In genomic region chr2:187442778-187443177, GRCh38 we compare ENCODE assay signal across 18 cellular contexts. TPM values are rescaled to one million over a fixed set of nuclear protein-coding genes. Genes with fewer than 3 reads are reported as not detected.
DNase-seq lines count a peak whose midpoint lies in the region; ATAC-seq and TF ChIP-seq lines count a peak whose summit lies in the region.
"Had no signal": no experiment of that assay in that cellular context is flagged by ENCODE, and none has a peak within 500 bp of the region (broad histone marks: within the 10 kb centered on the region; RNA-seq: fewer than 3 reads in every experiment).

No MANE protein-coding gene starts in this region.

- H3K9me3 ChIP-seq in HCT116 (ENCODE audit: control insufficient read depth in 1 of 2, insufficient read depth in 1 of 2, low read depth in 1 of 2, low read length in 2 of 2) (no peaks in the 10 kb centered on the region), upper lobe of left lung (no peaks in the 10 kb centered on the region)
- H3K9me3 ChIP-seq: Caco-2, SK-N-SH had no signal

- WGBS in upper lobe of left lung, 2 donors: 33 to 41% methylated on average over 2 of the region's 2 CpGs

- H3K9ac ChIP-seq in HCT116 (ENCODE audit: low read length): no peak overlapping the region
- H3K9ac ChIP-seq in KMS-11: no peak overlapping the region
- H3K9ac ChIP-seq: SK-N-SH had no signal

- ATAC-seq in HCT116 (no peak), upper lobe of left lung (ENCODE audit: low FRiP score in 2 of 2) (no peak), GM18870 (IDR thresholded peaks at IDR 0.05; ENCODE audit: unreplicated experiment) (no peak)
- ATAC-seq: CD8-positive, alpha-beta T cell had no signal

- no peaks in the 10 kb centered on the region for H3K79me2 ChIP-seq in HCT116 (ENCODE audit: insufficient read depth, low read length)
- no peaks in the 10 kb centered on the region for H3K79me2 ChIP-seq in KMS-11 (ENCODE audit: insufficient read depth, low read depth)

- no peak for TF ChIP-seq EP300 in upper lobe of left lung (IDR thresholded peaks at IDR 0.05)

- H3K27ac ChIP-seq in HCT116 (ENCODE audit: low read depth, low read length) (no peak overlapping the region), KMS-11 (no peak overlapping the region), coronary artery (no peak overlapping the region), upper lobe of left lung (peak overlapping the region in 1 of 4 donors; percentile 77)
- H3K27ac ChIP-seq: HL-60 had no signal

- H3K9me2 ChIP-seq in HCT116 (ENCODE audit: insufficient read depth): no peaks in the 10 kb centered on the region

- TF ChIP-seq CTCF in HCT116 (IDR thresholded peaks at IDR 0.05 in 2 of 3, conservative IDR thresholded peaks at IDR 0.05 in 1 of 3; ENCODE audit: borderline replicate concordance in 1 of 3, insufficient read depth in 1 of 3, low read depth in 2 of 3, low read length in 2 of 3) (no peak), KMS-11 (conservative IDR thresholded peaks at IDR 0.05; ENCODE audit: low read depth, low read length) (0 out of 2 replicates have a peak, but pooled peaks have one; percentile 1), coronary artery (IDR thresholded peaks at IDR 0.05) (no peak), upper lobe of left lung (IDR thresholded peaks at IDR 0.05) (no peak)

- no peak for TF ChIP-seq POLR2A in HCT116 (IDR thresholded peaks at IDR 0.05; ENCODE audit: borderline replicate concordance, extremely low read depth, insufficient read depth, insufficient read length)
- TF ChIP-seq POLR2A in upper lobe of left lung (IDR thresholded peaks at IDR 0.05): no peak

- BruUV-seq in HCT116 (replicated peaks; lab: Mats Ljungman, UMichigan): no TSS peak

- no peaks in the 10 kb centered on the region for H3K4me1 ChIP-seq in HCT116 (ENCODE audit: control insufficient read depth in 1 of 2, insufficient read depth in 2 of 2, low read length in 2 of 2)
- peaks cover 3% of the 10 kb centered on the region for H3K4me1 ChIP-seq in KMS-11 (ENCODE audit: low read depth, poor library complexity, severe bottlenecking)
- H3K4me1 ChIP-seq in upper lobe of left lung: no peaks in the 10 kb centered on the region
- H3K4me1 ChIP-seq: Caco-2 had no signal

- H2AFZ ChIP-seq in HCT116 (ENCODE audit: low read depth, low read length, poor library complexity, severe bottlenecking): peak overlapping the region; percentile 70
- H2AFZ ChIP-seq in KMS-11 (ENCODE audit: low read depth): no peak overlapping the region

- POLR2A ChIA-PET in HCT116 (lab: Charles Lee): no interaction called here

- H3K27me3 ChIP-seq in HCT116 (ENCODE audit: insufficient read depth, low read length) (no peaks in the 10 kb centered on the region), KMS-11 (ENCODE audit: insufficient read depth, low read depth) (no peaks in the 10 kb centered on the region), upper lobe of left lung (no peaks in the 10 kb centered on the region)

- intact Hi-C loops in HCT116 (cut with micrococcal nuclease): no loop called here

- RAD21 ChIA-PET in HCT116 (lab: Charles Lee; ENCODE audit: low non-redundant PET in 1 of 2, low total read pairs in 2 of 2, uncharacterized antibody in 2 of 2, unreplicated experiment in 2 of 2): no interaction called here

- H3K4me3 ChIP-seq in HCT116 (replicated peaks in 1 of 2; ENCODE audit: low read depth in 1 of 2, low read length in 2 of 2): no peak overlapping the region
- H3K4me3 ChIP-seq in KMS-11 (IDR thresholded peaks at IDR 0.05; ENCODE audit: insufficient read depth, low read depth, low read length): no peak overlapping the region
- peak overlapping the region; percentile 26 for H3K4me3 ChIP-seq in coronary artery
- H3K4me3 ChIP-seq in upper lobe of left lung: peak overlapping the region in 3 of 4 donors; percentile 32 to 43 (median 41)
- H3K4me3 ChIP-seq: GM12878 had no signal

- H4K20me1 ChIP-seq in HCT116 (ENCODE audit: insufficient read depth): no peaks in the 10 kb centered on the region
- no peaks in the 10 kb centered on the region for H4K20me1 ChIP-seq in KMS-11 (ENCODE audit: insufficient read depth)

- H3K36me3 ChIP-seq in HCT116 (ENCODE audit: control insufficient read depth in 1 of 2, insufficient read depth in 2 of 2, low read length in 2 of 2) (no peaks in the 10 kb centered on the region), KMS-11 (ENCODE audit: insufficient read depth) (no peaks in the 10 kb centered on the region), upper lobe of left lung (no peaks in the 10 kb centered on the region)

- CTCF ChIA-PET in HCT116 (lab: Charles Lee): interaction anchor here (0.8 to 1.8 kb wide), 2 partner anchors 25 to 580 kb away, joined by 3 to 9 read pairs; no protein-coding TSS in a partner anchor

- TF ChIP-seq RAD21 in HCT116 (IDR thresholded peaks at IDR 0.05; ENCODE audit: low read depth): no peak

- DNase-seq in HCT116 (ENCODE audit: low read depth, low spot score) (no peak), coronary artery (ENCODE audit: low spot score) (no peak), upper lobe of left lung (no peak), NCI-H1092 treated with DMSO at 0.1 percent for 48 hours (lab: John Stamatoyannopoulos, UW) (no peak), GF-D8 (lab: John Stamatoyannopoulos, UW) (no peak)
- DNase-seq: C1 segment of cervical spinal cord; Caco-2; CD8-positive, alpha-beta T cell; MV-4-11; NCI-H1105 treated with DMSO at 0.1 percent for 48 hours; NCI-H2029; NCI-H446 treated with DMSO at 0.1 percent for 48 hours; NCI-H526 treated with DMSO at 0.1 percent for 48 hours; SK-N-SH had no signal

- H3K4me2 ChIP-seq in HCT116 (ENCODE audit: low read length): no peak overlapping the region
- H3K4me2 ChIP-seq in KMS-11: no peak overlapping the region
- H3K4me2 ChIP-seq: SK-N-SH had no signal

TF ChIP-seq in HCT116, 20 proteins besides CTCF, POLR2A, EP300 and RAD21:
- no peak for TF ChIP-seq EZH2 (IDR thresholded peaks at IDR 0.05)
- TF ChIP-seq, protein P1, sequence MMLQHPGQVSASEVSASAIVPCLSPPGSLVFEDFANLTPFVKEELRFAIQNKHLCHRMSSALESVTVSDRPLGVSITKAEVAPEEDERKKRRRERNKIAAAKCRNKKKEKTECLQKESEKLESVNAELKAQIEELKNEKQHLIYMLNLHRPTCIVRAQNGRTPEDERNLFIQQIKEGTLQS (IDR thresholded peaks at IDR 0.05): no peak

RNA-seq across cellular contexts. Expression of gene CALCRL, which starts 5.3 kb away (rescaled TPM):
- total RNA-seq in HCT116 (2021; ENCODE audit: unreplicated experiment) (2.3 TPM), upper lobe of left lung (100 to 1,000 TPM in 2 of 6 donors, 10 to 100 TPM in 4; 30.4 to 118 (median 77.4) TPM)
- polyA plus RNA-seq in HCT116 (2012): 0.16 and 0.87 TPM in 2 replicates
- total RNA-seq: Caco-2 had no signal

Comparison
In these comparisons a context has a peak if more than half of its experiments do, and no peak if none do; other contexts are left out.
1. H3K4me3 ChIP-seq: peak in coronary artery (single experiment) and upper lobe of left lung (3 of 4); none in HCT116 (0 of 2) and KMS-11 (single experiment).